11 cellular contexts compared by ENCODE assay signal in genomic region chr17:79721993-79722671, GRCh38. TPM values are rescaled to one million over a fixed set of nuclear protein-coding genes. Genes with fewer than 3 reads are reported as not detected.
A peak's percentile ranks its signal among the peaks of the same experiment; 100 is the strongest.
DNase-seq lines count a peak whose midpoint lies in the region; FAIRE-seq and TF ChIP-seq lines count a peak whose summit lies in the region.
"Had no signal": no experiment of that assay in that cellular context is flagged by ENCODE, and none has a peak within 500 bp of the region (broad histone marks: within the 10 kb centered on the region; RNA-seq: fewer than 3 reads in every experiment).

No MANE protein-coding gene starts in this region.

- CTCF ChIA-PET in A673 (lab: Charles Lee) = no interaction called here

- intact Hi-C loops in A673 (cut with micrococcal nuclease; ENCODE audit: unreplicated experiment) = no loop called here

- H3K27ac ChIP-seq in A673 (ENCODE audit: low read depth, low read length, poor library complexity, severe bottlenecking) (no peak overlapping the region), substantia nigra (ENCODE audit: low read depth, low read length, poor library complexity, severe bottlenecking) (no peak overlapping the region)
- H3K27ac ChIP-seq: testis had no signal

- no peaks in the 10 kb centered on the region for H3K36me3 ChIP-seq in A673 (ENCODE audit: insufficient read depth, low read length, poor library complexity, severe bottlenecking)

- H3K4me3 ChIP-seq in A673 (ENCODE audit: low read depth, low read length, poor library complexity, severe bottlenecking) (no peak overlapping the region), fibroblast of pulmonary artery (replicated peaks; ENCODE audit: low read depth, low read length) (no peak overlapping the region)
- H3K4me3 ChIP-seq: testis had no signal

- peaks cover 19% of the 10 kb centered on the region for H3K4me1 ChIP-seq in A673 (ENCODE audit: insufficient read depth, low read length, poor library complexity, severe bottlenecking)
- H3K4me1 ChIP-seq: testis had no signal

- H3K27me3 ChIP-seq in A673 (replicated peaks; ENCODE audit: insufficient read depth, low read depth, low read length, poor library complexity) = no peaks in the 10 kb centered on the region
- H3K27me3 ChIP-seq: testis had no signal

- DNase-seq in A673 (ENCODE audit: low spot score) = peak; percentile 36
- peak; percentile 4 for DNase-seq in OCI-M1 (lab: John Stamatoyannopoulos, UW)
- DNase-seq in fibroblast of pulmonary artery (ENCODE audit: low read depth) = no peak
- DNase-seq in pons (ENCODE audit: low spot score) = no peak
- no peak for DNase-seq in GM12892 (ENCODE audit: insufficient read length)
- no peak for DNase-seq in substantia nigra (lab: John Stamatoyannopoulos, UW)
- no peak for DNase-seq in NCI-H2081 (lab: John Stamatoyannopoulos, UW)
- DNase-seq: DMS79 treated with DMSO at 0.1 percent for 48 hours; stimulated activated CD4-positive, alpha-beta T cell treated with anti-CD3 and anti-CD28 coated beads, Interleukin-15, amount 100 ng/mL, for 24 hours; testis had no signal

- TF ChIP-seq CTCF in A673 (conservative IDR thresholded peaks at IDR 0.05; ENCODE audit: low read depth, low read length) = peak; percentile 44
- TF ChIP-seq CTCF in GM12873 (IDR thresholded peaks at IDR 0.05; ENCODE audit: insufficient read depth, low read depth, low read length, missing control alignments) = peak; percentile 18
- TF ChIP-seq CTCF in fibroblast of pulmonary artery (IDR thresholded peaks at IDR 0.05; ENCODE audit: low read length, missing control alignments) = peak; percentile 20

- no peaks in the 10 kb centered on the region for H3K9me3 ChIP-seq in A673 (ENCODE audit: low read depth, low read length, poor library complexity, severe bottlenecking)
- H3K9me3 ChIP-seq: testis had no signal

- no peak for FAIRE-seq in GM12892 (lab: Jason Lieb, UNC)

- BruUV-seq in A673 (replicated peaks; lab: Mats Ljungman, UMichigan) = no TSS peak

- POLR2A ChIA-PET in A673 (lab: Charles Lee; ENCODE audit: low non-redundant PET) = no interaction called here

- no peak for TF ChIP-seq POLR2A in GM12892 (IDR thresholded peaks at IDR 0.05; ENCODE audit: low read depth, low read length)

RNA-seq across cellular contexts. Expression of gene ENPP7, which starts 8.6 kb away (rescaled TPM):
- not detected in 2 replicates for total RNA-seq in A673 (2021)
- polyA plus RNA-seq in GM12892 (2012; ENCODE audit: missing spikeins) = 0.13 TPM

RNA-seq across cellular contexts. Expression of gene CBX2, which starts 55.8 kb away (rescaled TPM):
- 59.5 and 66.4 TPM in 2 replicates for total RNA-seq in A673 (2021)
- 1.4 TPM for polyA plus RNA-seq in GM12892 (2012; ENCODE audit: missing spikeins)

Comparison
In these comparisons a context has a peak if more than half of its experiments do, and no peak if none do; other contexts are left out.
1. DNase-seq: peak in A673 (single experiment) and OCI-M1 (single experiment); none in fibroblast of pulmonary artery (single experiment), pons (single experiment), GM12892 (single experiment), substantia nigra (0 of 49) and NCI-H2081 (0 of 2).
2. Peak in every context shown above with its lines, with median percentiles within 50 percentile points of each other: CTCF ChIP-seq.